28 cellular contexts compared by ENCODE assay signal in the genomic region with DNA sequence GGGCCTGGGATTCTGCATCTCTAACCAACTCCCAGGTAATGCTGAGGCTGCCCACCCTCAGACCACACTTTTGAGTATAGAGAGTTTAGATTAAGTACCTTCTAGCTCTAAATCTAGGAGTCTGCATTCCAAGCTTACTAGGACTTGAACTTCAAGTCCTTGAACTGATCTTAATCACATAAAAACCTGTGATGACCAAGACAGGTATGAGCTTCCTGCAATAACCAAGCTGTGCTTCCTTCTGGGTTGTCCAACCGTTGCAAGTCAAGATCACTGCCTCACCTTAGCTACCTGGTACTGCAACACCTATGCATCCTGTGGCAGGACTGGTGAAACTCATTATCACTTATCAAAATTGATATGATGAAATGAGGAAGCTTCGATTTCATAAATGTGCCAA.
"Had no signal": no experiment of that assay in that cellular context is flagged by ENCODE, and none has a peak within 500 bp of the region (broad histone marks: within the 10 kb centered on the region; RNA-seq: fewer than 3 reads in every experiment).

No MANE protein-coding gene starts in this region.

- H3K9ac ChIP-seq: KMS-11 had no signal

- H3K9me3 Mint-ChIP-seq: IgD-negative memory B cell had no signal

- H3K27ac Mint-ChIP-seq: IgD-negative memory B cell had no signal

- H3K9me3 ChIP-seq: Peyer's patch, SJSA1 had no signal

- H2AFZ ChIP-seq: PC-9 had no signal

- H3K4me3 Mint-ChIP-seq: IgD-negative memory B cell had no signal

- H3K4me3 ChIP-seq: K562, PC-9, Peyer's patch, SJSA1, SK-N-MC had no signal

- DNase-seq: Kasumi-1; MM.1S; NCI-H1092; NCI-H1105 treated with DMSO at 0.1 percent for 48 hours; NCI-H1417 treated with DMSO at 0.1 percent for 48 hours; NCI-H146; NCI-H1694 treated with DMSO at 0.1 percent for 48 hours; NCI-H1930; NCI-H2081; NCI-H2107; NCI-H226; NCI-H446; NCI-H510A; NCI-H524 treated with DMSO at 0.1 percent for 48 hours; NCI-H69; NCI-H774; NK-92 treated with Interleukin-12 subunit alpha and Interleukin-12 subunit beta, amount 100 ng/mL, for 24 hours; OCI-M1; PC-9; Peyer's patch; SHP77 treated with DMSO at 0.1 percent for 48 hours had no signal

- H3K27me3 ChIP-seq: Peyer's patch, SJSA1 had no signal

- ATAC-seq: K562, Right ventricle myocardium inferior had no signal

- H3K4me2 ChIP-seq: KMS-11, PC-9 had no signal

- H3K36me3 Mint-ChIP-seq: IgD-negative memory B cell had no signal

- H3K27ac ChIP-seq: HL-60, KMS-11, PC-9, Peyer's patch, SJSA1, SK-N-MC had no signal

- H3K4me1 ChIP-seq: Peyer's patch, SJSA1 had no signal

- H3K4me1 Mint-ChIP-seq: IgD-negative memory B cell had no signal

- H3K36me3 ChIP-seq: Peyer's patch, SJSA1 had no signal
